Comparison of ENCODE assay signal across 7 cellular contexts in genomic region chr19:57888494-57889231, GRCh38. TPM values are rescaled to one million over a fixed set of nuclear protein-coding genes. Genes with fewer than 3 reads are reported as not detected.
A peak's percentile ranks its signal among the peaks of the same experiment; 100 is the strongest.
DNase-seq lines count a peak whose midpoint lies in the region; ATAC-seq, FAIRE-seq and TF ChIP-seq lines count a peak whose summit lies in the region.

Gene ZNF814, minus strand, starts transcription at chr19:57889037. Its CDS starts 235 bp downstream, at chr19:57888802.

- WGBS in small intestine, 3 donors = 1 to 2% (median 2%) methylated on average over 44 of the region's 44 CpGs

- in situ Hi-C loops in GM18951 (cut with MboI; ENCODE audit: low sequenced_read_pairs, unreplicated experiment) = no loop called here

- peak; percentile 80 for DNase-seq in activated B cell treated with CpG ODN at 0.5 μM for 24 hours
- peak; percentile 67 for DNase-seq in bronchial epithelial cell (ENCODE audit: low read depth)
- peak; percentile 75 to 83 (median 82) for DNase-seq in immature natural killer cell
- DNase-seq in small intestine = peak; percentile 95
- no peak for DNase-seq in NCI-H2107 (lab: John Stamatoyannopoulos, UW)

- peaks cover 18% of the 10 kb centered on the region; the same call in 1 of the 2 replicates for H3K9me3 ChIP-seq in HUES6 (ENCODE audit: control insufficient read depth, insufficient read depth, low read depth, low read length)
- no peaks in the 10 kb centered on the region for H3K9me3 ChIP-seq in small intestine (ENCODE audit: control insufficient read depth, low read depth)

- H3K27me3 ChIP-seq in HUES6 (ENCODE audit: control insufficient read depth, insufficient read depth, low read length) = no peaks in the 10 kb centered on the region
- H3K27me3 ChIP-seq in bronchial epithelial cell (ENCODE audit: control insufficient read depth, insufficient read depth, low read length) = no peaks in the 10 kb centered on the region
- H3K27me3 ChIP-seq in small intestine (ENCODE audit: control insufficient read depth in 2 of 2, insufficient read depth in 2 of 2, low read length in 2 of 2) = no peaks in the 10 kb centered on the region

- H3K36me3 ChIP-seq in HUES6 (ENCODE audit: control insufficient read depth, insufficient read depth, low read length) (peaks cover 27% of the 10 kb centered on the region), bronchial epithelial cell (ENCODE audit: control insufficient read depth, insufficient read depth, low read length) (peaks cover 2% of the 10 kb centered on the region), small intestine (ENCODE audit: control insufficient read depth in 2 of 2, insufficient read depth in 2 of 2, low read length in 2 of 2) (peaks cover 0 to 7% of the 10 kb centered on the region in 2 donors)

- CTCF ChIA-PET in activated B cell treated with CpG ODN at 0.5 μM for 24 hours (lab: Charles Lee) = interaction anchor here (1.0 kb wide), 1 partner anchor 15 kb away, joined by 5 read pairs; no protein-coding TSS in a partner anchor

- TF ChIP-seq CTCF in activated B cell treated with CpG ODN at 0.5 μM for 24 hours (IDR thresholded peaks at IDR 0.05) (no peak), bronchial epithelial cell (IDR thresholded peaks at IDR 0.05; ENCODE audit: insufficient read depth, low read length, severe bottlenecking) (peak; percentile 47)

- no peaks in the 10 kb centered on the region for H3K9me3 Mint-ChIP-seq in activated B cell treated with CpG ODN at 0.5 μM for 24 hours
- peaks cover 0 to 43% (median 8%) of the 10 kb centered on the region in 6 donors for H3K9me3 Mint-ChIP-seq in immature natural killer cell

- H3K27ac ChIP-seq in HUES6 (ENCODE audit: low read depth, low read length) (peak within 1 kb of the TSS; percentile 92), small intestine (ENCODE audit: low read depth in 1 of 2, low read length in 1 of 2) (peak within 1 kb of the TSS; percentile 79 to 94)

- H3K4me3 Mint-ChIP-seq in activated B cell treated with CpG ODN at 0.5 μM for 24 hours = peak within 1 kb of the TSS; percentile 95
- peak within 1 kb of the TSS; percentile 84 to 92 (median 89) for H3K4me3 Mint-ChIP-seq in immature natural killer cell

- H3K27ac Mint-ChIP-seq in activated B cell treated with CpG ODN at 0.5 μM for 24 hours = peak within 1 kb of the TSS; percentile 84
- H3K27ac Mint-ChIP-seq in immature natural killer cell = peak within 1 kb of the TSS; percentile 60 to 88 (median 80)

- H3K4me3 ChIP-seq in HUES6 (ENCODE audit: low read depth, low read length) (peak within 1 kb of the TSS; percentile 94), bronchial epithelial cell (ENCODE audit: low read depth, low read length) (peak within 1 kb of the TSS; percentile 83), small intestine (ENCODE audit: low read depth in 1 of 2, low read length in 2 of 2) (peak within 1 kb of the TSS; percentile 77 to 89)

- POLR2A ChIA-PET in activated B cell treated with CpG ODN at 0.5 μM for 24 hours (lab: Charles Lee) = interaction anchor here (0.5 to 2.6 kb wide), 4 partner anchors 28 to 685 kb away, joined by 3 to 9 read pairs (median 4); partner anchors contain the start of genes ZNF417 and ZNF606

- H3K27me3 Mint-ChIP-seq in activated B cell treated with CpG ODN at 0.5 μM for 24 hours = no peaks in the 10 kb centered on the region
- peaks cover 0 to 7% (median 0%) of the 10 kb centered on the region in 3 donors for H3K27me3 Mint-ChIP-seq in immature natural killer cell (ENCODE audit: low read depth in 3 of 3)

- FAIRE-seq in bronchial epithelial cell (lab: Jason Lieb, UNC) (no peak), small intestine (lab: Jason Lieb, UNC) (no peak)

- H3K4me1 ChIP-seq in HUES6 (ENCODE audit: control insufficient read depth, insufficient read depth, low read length) = peaks cover 12% of the 10 kb centered on the region; the same call in 1 of the 2 replicates
- no peaks in the 10 kb centered on the region for H3K4me1 ChIP-seq in small intestine (ENCODE audit: control insufficient read depth in 2 of 2, insufficient read depth in 1 of 2, low read depth in 1 of 2, low read length in 1 of 2)

- peak; percentile 58 for TF ChIP-seq POLR2A in GM18951 (IDR thresholded peaks at IDR 0.05; ENCODE audit: extremely low read depth, insufficient read depth, insufficient read length)

- peaks cover 38% of the 10 kb centered on the region for H3K4me1 Mint-ChIP-seq in activated B cell treated with CpG ODN at 0.5 μM for 24 hours
- H3K4me1 Mint-ChIP-seq in immature natural killer cell = peaks cover 28 to 44% of the 10 kb centered on the region in 2 donors

- intact Hi-C loops in activated B cell treated with CpG ODN at 0.5 μM for 24 hours (cut with micrococcal nuclease) = loop anchor here (1.0 to 5.0 kb wide), 3 partner anchors 28 to 59 kb away; partner anchors contain the start of genes ZNF256, ZNF417 and ZNF418

- peaks cover 41% of the 10 kb centered on the region for H3K36me3 Mint-ChIP-seq in activated B cell treated with CpG ODN at 0.5 μM for 24 hours (ENCODE audit: low read depth)
- peaks cover 21 to 38% (median 28%) of the 10 kb centered on the region in 3 donors for H3K36me3 Mint-ChIP-seq in immature natural killer cell

- peak within 1 kb of the TSS; percentile 93 for H3K9ac ChIP-seq in HUES6 (ENCODE audit: low read length)

- peak; percentile 95 for ATAC-seq in activated B cell treated with CpG ODN at 0.5 μM for 24 hours (ENCODE audit: low read depth)

RNA-seq across cellular contexts. Expression of gene ZNF814, which starts in this region (rescaled TPM):
- 64.7 and 84.0 TPM in 2 replicates for total RNA-seq in activated B cell treated with CpG ODN at 0.5 μM for 24 hours
- total RNA-seq in bronchial epithelial cell = 6.4 and 6.8 TPM in 2 replicates
- 10 to 100 TPM; 11.8 to 26.7 (median 14.8) TPM for polyA plus RNA-seq in immature natural killer cell
- 10 to 100 TPM; 11.6 to 22.0 (median 12.3) TPM for polyA plus RNA-seq in small intestine
